1 cellular context compared by ENCODE assay signal in the genomic region with DNA sequence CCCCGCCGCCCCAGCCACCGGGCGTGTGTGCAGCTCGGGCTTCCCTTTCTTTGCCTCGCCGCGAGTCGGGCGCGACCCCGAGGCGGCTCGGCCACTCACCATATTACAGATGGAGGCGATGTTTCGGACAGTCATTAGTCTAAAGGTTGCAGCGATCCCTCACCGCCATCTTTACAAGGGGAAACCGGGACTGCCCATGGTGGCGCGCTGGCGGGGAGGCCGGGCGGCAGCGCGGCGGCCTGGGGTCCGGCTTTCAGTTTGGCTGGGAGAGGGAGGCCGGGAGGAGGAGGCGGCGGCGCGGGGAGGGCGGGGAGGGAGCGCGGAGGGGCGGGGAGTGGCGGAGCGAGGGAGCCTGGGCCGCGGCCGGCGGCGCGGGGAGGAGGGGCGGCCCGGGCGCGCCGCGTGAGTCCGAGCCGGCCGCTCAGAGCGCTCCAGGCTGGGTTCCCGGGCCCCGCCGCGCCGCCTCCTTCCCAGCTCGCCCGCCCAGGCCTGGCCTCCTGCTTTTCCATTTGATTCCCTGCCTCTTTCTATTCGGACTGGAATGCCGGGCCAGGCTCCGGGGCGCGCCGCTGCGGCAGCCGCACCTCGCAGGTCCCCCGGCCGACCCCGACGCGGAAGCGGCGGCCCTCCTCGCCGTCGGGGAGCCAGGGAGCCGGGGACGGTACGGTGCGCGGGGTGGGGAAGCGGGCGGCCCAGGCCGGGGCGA.
TF ChIP-seq lines count a peak whose summit lies in the region.

A gene with protein sequence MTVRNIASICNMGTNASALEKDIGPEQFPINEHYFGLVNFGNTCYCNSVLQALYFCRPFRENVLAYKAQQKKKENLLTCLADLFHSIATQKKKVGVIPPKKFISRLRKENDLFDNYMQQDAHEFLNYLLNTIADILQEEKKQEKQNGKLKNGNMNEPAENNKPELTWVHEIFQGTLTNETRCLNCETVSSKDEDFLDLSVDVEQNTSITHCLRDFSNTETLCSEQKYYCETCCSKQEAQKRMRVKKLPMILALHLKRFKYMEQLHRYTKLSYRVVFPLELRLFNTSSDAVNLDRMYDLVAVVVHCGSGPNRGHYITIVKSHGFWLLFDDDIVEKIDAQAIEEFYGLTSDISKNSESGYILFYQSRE (minus strand): TSS at position 286 of the 706 bp plus-strand sequence. CDS start 151 bp downstream, at position 135.

TF ChIP-seq in WTC11, 78 proteins besides CTCF, POLR2A, EP300 and RAD21 (continued from another document):
- TF ChIP-seq, protein P1, sequence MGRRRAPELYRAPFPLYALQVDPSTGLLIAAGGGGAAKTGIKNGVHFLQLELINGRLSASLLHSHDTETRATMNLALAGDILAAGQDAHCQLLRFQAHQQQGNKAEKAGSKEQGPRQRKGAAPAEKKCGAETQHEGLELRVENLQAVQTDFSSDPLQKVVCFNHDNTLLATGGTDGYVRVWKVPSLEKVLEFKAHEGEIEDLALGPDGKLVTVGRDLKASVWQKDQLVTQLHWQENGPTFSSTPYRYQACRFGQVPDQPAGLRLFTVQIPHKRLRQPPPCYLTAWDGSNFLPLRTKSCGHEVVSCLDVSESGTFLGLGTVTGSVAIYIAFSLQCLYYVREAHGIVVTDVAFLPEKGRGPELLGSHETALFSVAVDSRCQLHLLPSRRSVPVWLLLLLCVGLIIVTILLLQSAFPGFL (CRISPR knock-in tag; IDR thresholded peaks at IDR 0.05; ENCODE audit: borderline replicate concordance): no peak
- TF ChIP-seq JAZF1 (CRISPR knock-in tag; IDR thresholded peaks at IDR 0.05): no peak
- TF ChIP-seq NFYB (CRISPR knock-in tag; conservative IDR thresholded peaks at IDR 0.05; ENCODE audit: low read depth): no peak
- no peak for TF ChIP-seq ZNF423 (CRISPR knock-in tag; IDR thresholded peaks at IDR 0.05)
- TF ChIP-seq NR2C2 (CRISPR knock-in tag; IDR thresholded peaks at IDR 0.05): no peak
